ENCODE assay signal across 10 cellular contexts in genomic region chr1:58932820-58933598, GRCh38.
A peak's percentile ranks its signal among the peaks of the same experiment; 100 is the strongest.
DNase-seq lines count a peak whose midpoint lies in the region; ATAC-seq, FAIRE-seq and TF ChIP-seq lines count a peak whose summit lies in the region.
"Had no signal": no experiment of that assay in that cellular context is flagged by ENCODE, and none has a peak within 500 bp of the region (broad histone marks: within the 10 kb centered on the region; RNA-seq: fewer than 3 reads in every experiment).

No MANE protein-coding gene starts in this region.

- peak; percentile 48 for DNase-seq in NK-92 treated with Interleukin-12 subunit alpha and Interleukin-12 subunit beta, amount 100 ng/mL, for 24 hours (lab: John Stamatoyannopoulos, UW)
- DNase-seq in NK-92 (lab: John Stamatoyannopoulos, UW; ENCODE audit: unreplicated experiment) (no peak), right cardiac atrium (no peak), thoracic aorta (ENCODE audit: low spot score) (no peak), D721Med (ENCODE audit: insufficient read length, low spot score) (no peak)
- DNase-seq in activated CD4-positive, alpha-beta T cell treated with anti-CD3 and anti-CD28 coated beads, Interleukin-2, amount 50 U/mL, for 1 hour = no peak

- TF ChIP-seq CTCF in thoracic aorta (IDR thresholded peaks at IDR 0.05) = no peak
- no peak for TF ChIP-seq CTCF in D721Med (IDR thresholded peaks at IDR 0.05; ENCODE audit: insufficient read depth, missing control alignments)

- H3K4me3 ChIP-seq in right cardiac atrium (ENCODE audit: low read length) = no peak overlapping the region
- H3K4me3 ChIP-seq in thoracic aorta = no peak overlapping the region
- H3K4me3 ChIP-seq: BLaER1 treated with 17β-estradiol and CSF1 and Interleukin-3, amounts not matched to agents 10 nM and 100 nM; SK-N-MC had no signal

- H3K9me3 ChIP-seq in right cardiac atrium (ENCODE audit: control insufficient read depth, low read length) (no peaks in the 10 kb centered on the region), thoracic aorta (no peaks in the 10 kb centered on the region)
- H3K9me3 ChIP-seq: BLaER1 treated with 17β-estradiol and CSF1 and Interleukin-3, amounts not matched to agents 10 nM and 100 nM had no signal

- H3K27ac ChIP-seq in right cardiac atrium (ENCODE audit: low read length) = no peak overlapping the region
- peak overlapping the region in 1 of 2 donors; percentile 31 for H3K27ac ChIP-seq in thoracic aorta
- H3K27ac ChIP-seq: SK-N-MC had no signal

- H3K4me1 ChIP-seq in right cardiac atrium (ENCODE audit: control insufficient read depth, insufficient read depth, low read length) = no peaks in the 10 kb centered on the region
- peaks cover 5 to 12% of the 10 kb centered on the region in 2 donors for H3K4me1 ChIP-seq in thoracic aorta (ENCODE audit: control insufficient read depth in 1 of 2, low read depth in 2 of 2)

- ATAC-seq in SK-N-SH treated with all-trans-retinoic acid at 6 μM for 48 hours (peak; percentile 88), right cardiac atrium (peak; percentile 60 to 69), thoracic aorta (ENCODE audit: insufficient number of reproducible peaks, low FRiP score, low read depth) (peak; percentile 61), HG02610 (IDR thresholded peaks at IDR 0.05; ENCODE audit: unreplicated experiment) (no peak)

- intact Hi-C loops in right cardiac atrium (cut with DNase I) = no loop called here

- H3K27me3 ChIP-seq in right cardiac atrium (ENCODE audit: control insufficient read depth, insufficient read depth) (no peaks in the 10 kb centered on the region), thoracic aorta (replicated peaks; ENCODE audit: insufficient read depth) (no peaks in the 10 kb centered on the region)
- H3K27me3 ChIP-seq: BLaER1 treated with 17β-estradiol and CSF1 and Interleukin-3, amounts not matched to agents 10 nM and 100 nM had no signal

- WGBS in right cardiac atrium = 75% methylated on average over 4 of the region's 4 CpGs

- no peaks in the 10 kb centered on the region for H3K36me3 ChIP-seq in thoracic aorta
- H3K36me3 ChIP-seq: BLaER1 treated with 17β-estradiol and CSF1 and Interleukin-3, amounts not matched to agents 10 nM and 100 nM had no signal

- no peak for FAIRE-seq in D721Med (lab: Jason Lieb, UNC)

TF ChIP-seq in SK-N-SH treated with all-trans-retinoic acid at 6 μM for 48 hours, 23 proteins besides CTCF, POLR2A, EP300 and RAD21:
- TF ChIP-seq OSR1 (CRISPR knock-in tag; IDR thresholded peaks at IDR 0.05) (no peak), ARNTL (CRISPR knock-in tag; IDR thresholded peaks at IDR 0.05; ENCODE audit: borderline replicate concordance, low read depth) (no peak), TSHZ2 (CRISPR knock-in tag; IDR thresholded peaks at IDR 0.05) (no peak), ZFP3 (CRISPR knock-in tag; IDR thresholded peaks at IDR 0.05) (no peak), ISL1 (CRISPR knock-in tag; IDR thresholded peaks at IDR 0.05) (no peak), TCF4 (CRISPR knock-in tag; IDR thresholded peaks at IDR 0.05; ENCODE audit: borderline replicate concordance) (no peak)
